Comparison of ENCODE assay signal across 19 cellular contexts in genomic region chr4:55369968-55370367, GRCh38.
"Had no signal": no experiment of that assay in that cellular context is flagged by ENCODE, and none has a peak within 500 bp of the region (broad histone marks: within the 10 kb centered on the region; RNA-seq: fewer than 3 reads in every experiment).

No MANE protein-coding gene starts in this region.

- DNase-seq: effector memory CD4-positive, alpha-beta T cell; esophagus squamous epithelium; foreskin fibroblast; kidney; left colon; naive thymus-derived CD4-positive, alpha-beta T cell; psoas muscle; sigmoid colon; stimulated activated CD4-positive, alpha-beta T cell treated with anti-CD3 and anti-CD28 coated beads, Interleukin-2, amount 100 ng/mL, for 24 hours; stimulated activated CD4-positive, alpha-beta T cell treated with anti-CD3 and anti-CD28 coated beads, Interleukin-4, amount 100 ng/mL, for 4 hours; stimulated activated naive CD4-positive, alpha-beta T cell; stomach; thyroid gland had no signal

- H3K27me3 ChIP-seq: esophagus squamous epithelium, hepatocyte, neutrophil, right atrium auricular region, sigmoid colon, stomach, thyroid gland had no signal

- H3K4me1 ChIP-seq: esophagus squamous epithelium, psoas muscle, right atrium auricular region, sigmoid colon, stomach, thyroid gland had no signal

- H3K79me2 ChIP-seq: hepatocyte had no signal

- H3K27ac ChIP-seq: coronary artery, esophagus squamous epithelium, hepatocyte, neutrophil, psoas muscle, right atrium auricular region, sigmoid colon, skin epidermis, stomach, thyroid gland had no signal

- FAIRE-seq: kidney, urothelium cell line had no signal

- ATAC-seq: left colon; naive thymus-derived CD4-positive, alpha-beta T cell; psoas muscle had no signal

- H3K9me3 ChIP-seq: esophagus squamous epithelium, neutrophil, psoas muscle, right atrium auricular region, sigmoid colon, stomach, thyroid gland had no signal

- H2AFZ ChIP-seq: hepatocyte had no signal

- H3K36me3 ChIP-seq: neutrophil, right atrium auricular region, sigmoid colon, thyroid gland had no signal

- H3K4me2 ChIP-seq: hepatocyte had no signal

- H3K4me3 ChIP-seq: coronary artery, esophagus squamous epithelium, hepatocyte, psoas muscle, right atrium auricular region, sigmoid colon, skin epidermis, stomach, thyroid gland had no signal
